Comparison of ENCODE assay signal across 13 cellular contexts in the genomic region with DNA sequence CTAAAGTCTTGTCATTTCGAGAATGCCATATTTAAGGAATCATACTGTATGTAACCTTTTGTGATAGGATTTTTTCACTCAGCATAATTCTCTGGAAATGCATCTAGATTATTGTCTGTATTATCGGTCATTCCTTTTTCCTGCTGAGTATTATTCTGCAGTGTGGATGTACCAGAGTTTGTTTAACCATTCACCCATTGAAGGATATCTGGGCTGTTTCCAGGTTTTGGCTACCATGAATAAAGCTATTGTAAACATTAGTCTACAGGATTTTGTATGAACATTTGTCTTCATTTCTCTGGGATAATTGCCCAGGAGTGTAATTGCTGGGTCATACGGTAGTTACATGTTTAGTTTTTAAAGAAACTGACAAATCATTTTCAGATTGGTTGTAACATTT.
DNase-seq lines count a peak whose midpoint lies in the region; ATAC-seq and TF ChIP-seq lines count a peak whose summit lies in the region.
"Had no signal": no experiment of that assay in that cellular context is flagged by ENCODE, and none has a peak within 500 bp of the region (broad histone marks: within the 10 kb centered on the region; RNA-seq: fewer than 3 reads in every experiment).

No MANE protein-coding gene starts in this region.

- no peak for TF ChIP-seq RAD21 in SK-N-SH (IDR thresholded peaks at IDR 0.05; ENCODE audit: low read length)

- H3K4me2 ChIP-seq in SK-N-SH (no peak overlapping the region), fibroblast of lung (ENCODE audit: extremely low read depth, insufficient read depth, low read length) (no peak overlapping the region), MM.1S (ENCODE audit: low read depth, low read length) (no peak overlapping the region)

- no peak for TF ChIP-seq CTCF in SK-N-SH (IDR thresholded peaks at IDR 0.05)
- no peak for TF ChIP-seq CTCF in fibroblast of lung (conservative IDR thresholded peaks at IDR 0.05 in 1 of 2, IDR thresholded peaks at IDR 0.05 in 1 of 2; ENCODE audit: low read depth in 1 of 2, low read length in 2 of 2)
- no peak for TF ChIP-seq CTCF in psoas muscle (IDR thresholded peaks at IDR 0.05)
- no peak for TF ChIP-seq CTCF in MM.1S (IDR thresholded peaks at IDR 0.05; ENCODE audit: low read length)

- H3K4me3 ChIP-seq in SK-N-SH (ENCODE audit: low read depth in 2 of 2, low read length in 1 of 2) (no peak overlapping the region), fibroblast of lung (replicated peaks in 1 of 4; ENCODE audit: control extremely low read depth in 1 of 4, insufficient read depth in 1 of 4, low read depth in 3 of 4, low read length in 4 of 4) (no peak overlapping the region), psoas muscle (no peak overlapping the region), MM.1S (ENCODE audit: low read length) (no peak overlapping the region)

- DNase-seq in SK-N-SH (no peak), fibroblast of lung (ENCODE audit: low read depth in 2 of 2) (peak; percentile 3 to 49), psoas muscle (no peak), MM.1S (no peak), Kasumi-1 (lab: John Stamatoyannopoulos, UW) (no peak)
- DNase-seq: Caco-2; CD8-positive, alpha-beta memory T cell; DMS 273 treated with DMSO at 0.1 percent for 48 hours; HCEC 1CT had no signal

- no peak for TF ChIP-seq EP300 in SK-N-SH (IDR thresholded peaks at IDR 0.05; ENCODE audit: borderline replicate concordance in 1 of 2, low read depth in 1 of 2, low read length in 1 of 2)

- H4K20me1 ChIP-seq in SK-N-SH (ENCODE audit: insufficient read depth) (no peaks in the 10 kb centered on the region), fibroblast of lung (ENCODE audit: control insufficient read depth, extremely low read depth, insufficient read depth, low read length) (no peaks in the 10 kb centered on the region), MM.1S (ENCODE audit: insufficient read depth, low read length) (no peaks in the 10 kb centered on the region)

- no peaks in the 10 kb centered on the region for H3K79me2 ChIP-seq in SK-N-SH (ENCODE audit: insufficient read depth)
- no peaks in the 10 kb centered on the region for H3K79me2 ChIP-seq in fibroblast of lung (ENCODE audit: control insufficient read depth, insufficient read depth, low read length)
- no peaks in the 10 kb centered on the region for H3K79me2 ChIP-seq in MM.1S (ENCODE audit: low read length)

- no peaks in the 10 kb centered on the region for H3K27me3 ChIP-seq in SK-N-SH (ENCODE audit: insufficient read depth)
- peaks cover 3% of the 10 kb centered on the region for H3K27me3 ChIP-seq in fibroblast of lung (ENCODE audit: control insufficient read depth, insufficient read depth, low read length)
- no peaks in the 10 kb centered on the region for H3K27me3 ChIP-seq in psoas muscle (ENCODE audit: insufficient read depth in 3 of 3, low read length in 2 of 3)
- no peaks in the 10 kb centered on the region for H3K27me3 ChIP-seq in MM.1S (replicated peaks; ENCODE audit: insufficient read depth, low read length)

- intact Hi-C loops in psoas muscle (cut with DNase I): loop anchor here (5.0 kb wide), 1 partner anchor 42 kb away; no protein-coding TSS in a partner anchor

- 77% methylated on average over 3 of the region's 3 CpGs for WGBS in SK-N-SH (ENCODE audit: low lambda C conversion rate)
- WGBS in psoas muscle, 3 donors: 91 to 93% (median 92%) methylated on average over 3 of the region's 3 CpGs

- POLR2A ChIA-PET in SK-N-SH (lab: Yijun Ruan, JAX): no interaction called here

- ATAC-seq in SK-N-SH treated with all-trans-retinoic acid at 6 μM for 48 hours (no peak), psoas muscle (no peak), HG02970 (IDR thresholded peaks at IDR 0.05; ENCODE audit: low FRiP score, unreplicated experiment) (no peak), HG02759 (IDR thresholded peaks at IDR 0.05; ENCODE audit: unreplicated experiment) (no peak)

- H3K4me1 ChIP-seq in SK-N-SH (ENCODE audit: control insufficient read depth in 1 of 2, insufficient read depth in 2 of 2, low read depth in 1 of 2, low read length in 1 of 2) (peaks cover 0 to 10% of the 10 kb centered on the region in 2 experiments; a peak in 1 of 4 replicates), fibroblast of lung (ENCODE audit: control insufficient read depth, extremely low read depth, insufficient read depth, low read length) (no peaks in the 10 kb centered on the region), psoas muscle (peaks cover 14% of the 10 kb centered on the region), MM.1S (ENCODE audit: low read length) (no peaks in the 10 kb centered on the region)

- CTCF ChIA-PET in SK-N-SH (lab: Yijun Ruan, JAX): interaction anchor here (1.3 kb wide), 1 partner anchor 50 kb away, joined by 3 read pairs; no protein-coding TSS in a partner anchor

- H3K9ac ChIP-seq in SK-N-SH (no peak overlapping the region), fibroblast of lung (ENCODE audit: insufficient read depth, low read length) (no peak overlapping the region), MM.1S (ENCODE audit: low read length) (no peak overlapping the region)

- H2AFZ ChIP-seq in SK-N-SH (ENCODE audit: low read depth) (no peak overlapping the region), fibroblast of lung (ENCODE audit: low read length) (no peak overlapping the region), MM.1S (ENCODE audit: low read length) (no peak overlapping the region)

- H3K36me3 ChIP-seq in SK-N-SH (replicated peaks in 1 of 2; ENCODE audit: control insufficient read depth in 1 of 2, insufficient read depth in 2 of 2, low read length in 1 of 2) (no peaks in the 10 kb centered on the region), fibroblast of lung (ENCODE audit: control insufficient read depth, insufficient read depth, low read length) (no peaks in the 10 kb centered on the region), psoas muscle (ENCODE audit: insufficient read depth in 1 of 2, low read depth in 1 of 2) (no peaks in the 10 kb centered on the region), MM.1S (replicated peaks; ENCODE audit: insufficient read depth, low read length) (no peaks in the 10 kb centered on the region)

- no peak overlapping the region for H3K27ac ChIP-seq in SK-N-SH (ENCODE audit: low read depth in 2 of 2, low read length in 1 of 2)
- no peak overlapping the region for H3K27ac ChIP-seq in fibroblast of lung (ENCODE audit: insufficient read depth, low read length)
- peak overlapping the region; percentile 82 for H3K27ac ChIP-seq in psoas muscle
- no peak overlapping the region for H3K27ac ChIP-seq in MM.1S (ENCODE audit: low read length)
- H3K27ac ChIP-seq: 22Rv1 had no signal

- H3K9me3 ChIP-seq in SK-N-SH (no peaks in the 10 kb centered on the region), fibroblast of lung (ENCODE audit: control insufficient read depth, insufficient read depth, low read depth, low read length) (no peaks in the 10 kb centered on the region), psoas muscle (no peaks in the 10 kb centered on the region), MM.1S (replicated peaks; ENCODE audit: insufficient read depth, low read length) (no peaks in the 10 kb centered on the region)
- H3K9me3 ChIP-seq: Caco-2 had no signal

- H3K9me2 ChIP-seq in SK-N-SH: no peaks in the 10 kb centered on the region
- H3K9me2 ChIP-seq in MM.1S (replicated peaks; ENCODE audit: insufficient read depth, low read length): no peaks in the 10 kb centered on the region

- H3F3A ChIP-seq in SK-N-SH (replicated peaks; ENCODE audit: insufficient read depth) (peaks cover 4% of the 10 kb centered on the region), MM.1S (ENCODE audit: insufficient read depth, low read length) (no peaks in the 10 kb centered on the region)

TF ChIP-seq in SK-N-SH treated with all-trans-retinoic acid at 6 μM for 48 hours, 23 proteins besides CTCF, POLR2A, EP300 and RAD21:
- no peak for TF ChIP-seq ISL1 (CRISPR knock-in tag; IDR thresholded peaks at IDR 0.05)
- peak; percentile 89 for TF ChIP-seq ZNF8 (CRISPR knock-in tag; IDR thresholded peaks at IDR 0.05)

TF ChIP-seq in SK-N-SH, 30 proteins besides CTCF, POLR2A, EP300 and RAD21:
- no peak for TF ChIP-seq GATA2 (CRISPR knock-in tag; IDR thresholded peaks at IDR 0.05)
- TF ChIP-seq, protein P1, sequence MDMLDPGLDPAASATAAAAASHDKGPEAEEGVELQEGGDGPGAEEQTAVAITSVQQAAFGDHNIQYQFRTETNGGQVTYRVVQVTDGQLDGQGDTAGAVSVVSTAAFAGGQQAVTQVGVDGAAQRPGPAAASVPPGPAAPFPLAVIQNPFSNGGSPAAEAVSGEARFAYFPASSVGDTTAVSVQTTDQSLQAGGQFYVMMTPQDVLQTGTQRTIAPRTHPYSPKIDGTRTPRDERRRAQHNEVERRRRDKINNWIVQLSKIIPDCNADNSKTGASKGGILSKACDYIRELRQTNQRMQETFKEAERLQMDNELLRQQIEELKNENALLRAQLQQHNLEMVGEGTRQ (IDR thresholded peaks at IDR 0.05; ENCODE audit: borderline replicate concordance, low read depth, low read length): no peak
- TF ChIP-seq YY1 (IDR thresholded peaks at IDR 0.05; ENCODE audit: low read depth): no peak
- no peak for TF ChIP-seq ELF1 (IDR thresholded peaks at IDR 0.05)
- no peak for TF ChIP-seq FOXJ3 (CRISPR knock-in tag; IDR thresholded peaks at IDR 0.05)
- TF ChIP-seq, protein P2, sequence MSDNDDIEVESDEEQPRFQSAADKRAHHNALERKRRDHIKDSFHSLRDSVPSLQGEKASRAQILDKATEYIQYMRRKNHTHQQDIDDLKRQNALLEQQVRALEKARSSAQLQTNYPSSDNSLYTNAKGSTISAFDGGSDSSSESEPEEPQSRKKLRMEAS (IDR thresholded peaks at IDR 0.05; ENCODE audit: low read depth): no peak
- TF ChIP-seq GABPA (IDR thresholded peaks at IDR 0.05; ENCODE audit: low read depth): no peak
- no peak for TF ChIP-seq RXRA (IDR thresholded peaks at IDR 0.05; ENCODE audit: borderline replicate concordance, low read depth)
- TF ChIP-seq, protein P3, sequence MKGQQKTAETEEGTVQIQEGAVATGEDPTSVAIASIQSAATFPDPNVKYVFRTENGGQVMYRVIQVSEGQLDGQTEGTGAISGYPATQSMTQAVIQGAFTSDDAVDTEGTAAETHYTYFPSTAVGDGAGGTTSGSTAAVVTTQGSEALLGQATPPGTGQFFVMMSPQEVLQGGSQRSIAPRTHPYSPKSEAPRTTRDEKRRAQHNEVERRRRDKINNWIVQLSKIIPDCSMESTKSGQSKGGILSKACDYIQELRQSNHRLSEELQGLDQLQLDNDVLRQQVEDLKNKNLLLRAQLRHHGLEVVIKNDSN (IDR thresholded peaks at IDR 0.05; ENCODE audit: borderline replicate concordance, low read depth): no peak
TF ChIP-seq in SK-N-SH: peak in this region for 0.

Comparison
In these comparisons a context has a peak if more than half of its experiments do, and no peak if none do; other contexts are left out.
1. DNase-seq: peak in fibroblast of lung (2 of 2); none in SK-N-SH (single experiment), psoas muscle (0 of 2), MM.1S (single experiment) and Kasumi-1 (0 of 2).